Comparison of ENCODE assay signal across 21 cellular contexts in genomic region chr3:13753926-13754325, GRCh38.
"Had no signal": no experiment of that assay in that cellular context is flagged by ENCODE, and none has a peak within 500 bp of the region (broad histone marks: within the 10 kb centered on the region; RNA-seq: fewer than 3 reads in every experiment).

No MANE protein-coding gene starts in this region.

- H3K27ac ChIP-seq: HL-60, RWPE1 had no signal

- H3K4me3 ChIP-seq: MG63 had no signal

- H3K27me3 ChIP-seq: MG63 had no signal

- H3K9me3 ChIP-seq: MG63 had no signal

- H3K36me3 ChIP-seq: MG63 had no signal

- DNase-seq: Karpas-422, KG1, MG63, NCI-H1092, NCI-H1105 treated with DMSO at 0.1 percent for 48 hours, NCI-H1417 treated with DMSO at 0.1 percent for 48 hours, NCI-H146, NCI-H1694 treated with DMSO at 0.1 percent for 48 hours, NCI-H1930, NCI-H2081, NCI-H2107, NCI-H2227 treated with DMSO at 0.1 percent for 48 hours, NCI-H524 treated with DMSO at 0.1 percent for 48 hours, NCI-H69, NCI-H774, PC-3, SHP77, SK-N-SH had no signal

- ATAC-seq: Panc1, PC-3 had no signal
